28 cellular contexts compared by ENCODE assay signal in genomic region chr2:222825031-222825430, GRCh38.
"Had no signal": no experiment of that assay in that cellular context is flagged by ENCODE, and none has a peak within 500 bp of the region (broad histone marks: within the 10 kb centered on the region; RNA-seq: fewer than 3 reads in every experiment).

No MANE protein-coding gene starts in this region.

- H3K9me3 ChIP-seq: adrenal gland, body of pancreas, esophagus muscularis mucosa, gastroesophageal sphincter had no signal

- H3K27ac ChIP-seq: adrenal gland, body of pancreas, esophagus muscularis mucosa, foreskin keratinocyte, gastroesophageal sphincter had no signal

- DNase-seq: activated CD4-positive, alpha-beta memory T cell treated with anti-CD3 and anti-CD28 coated beads for 36 hours; activated CD4-positive, alpha-beta T cell treated with anti-CD3 and anti-CD28 coated beads for 36 hours; activated CD4-positive, alpha-beta T cell treated with anti-CD3 and anti-CD28 coated beads, Interleukin-2, amount 10 ng/mL, durations not matched to agents 24 days and 14 days; activated CD4-positive, CD25-positive, alpha-beta regulatory T cell; activated CD4-positive, CD25-positive, alpha-beta regulatory T cell treated with anti-CD3 and anti-CD28 coated beads, Interleukin-2, amount 50 U/mL, for 72 hours; activated CD8-positive, alpha-beta memory T cell treated with anti-CD3 and anti-CD28 coated beads, Interleukin-2, amount 10 ng/mL, durations not matched to agents 7 days and 5 days; activated CD8-positive, alpha-beta memory T cell treated with anti-CD3 and anti-CD28 coated beads, Interleukin-2, amount 50 U/mL, for 4 hours; activated CD8-positive, alpha-beta T cell treated with anti-CD3 and anti-CD28 coated beads, Interleukin-2, amount 10 ng/mL, durations not matched to agents 7 days and 5 days; activated effector memory CD4-positive, alpha-beta T cell treated with anti-CD3 and anti-CD28 coated beads, Interleukin-2, amount 50 U/mL, for 16 hours; activated naive CD4-positive, alpha-beta T cell treated with anti-CD3 and anti-CD28 coated beads for 36 hours; activated naive CD8-positive, alpha-beta T cell treated with anti-CD3 and anti-CD28 coated beads for 36 hours; activated naive CD8-positive, alpha-beta T cell treated with anti-CD3 and anti-CD28 coated beads, Interleukin-2, amount 50 U/mL, for 24 hours; activated T-cell treated with anti-CD3 and anti-CD28 coated beads, Interleukin-2, amount 50 U/mL, for 1 hour; activated T-cell treated with anti-CD3 and anti-CD28 coated beads, Interleukin-2, amount 50 U/mL, for 48 hours; adrenal gland; amygdala; aorta; body of pancreas; caudate nucleus; cortex of kidney; dermis blood vessel endothelial cell; effector CD4-positive, alpha-beta T cell; effector memory CD8-positive, alpha-beta T cell; erythroblast; T-helper 2 cell had no signal

- H3K27me3 ChIP-seq: adrenal gland, body of pancreas, esophagus muscularis mucosa, foreskin keratinocyte, gastroesophageal sphincter had no signal

- H3K4me1 ChIP-seq: adrenal gland, body of pancreas had no signal

- ATAC-seq: activated CD4-positive, alpha-beta T cell treated with anti-CD3 and anti-CD28 coated beads for 36 hours; activated CD8-positive, alpha-beta memory T cell treated with anti-CD3 and anti-CD28 coated beads, Interleukin-2, amount 10 ng/mL, durations not matched to agents 7 days and 5 days; activated CD8-positive, alpha-beta T cell treated with anti-CD3 and anti-CD28 coated beads, Interleukin-2, amount 10 ng/mL, durations not matched to agents 7 days and 5 days; activated naive CD8-positive, alpha-beta T cell treated with anti-CD3 and anti-CD28 coated beads, Interleukin-2, amount 50 U/mL, for 24 hours; body of pancreas; effector memory CD8-positive, alpha-beta T cell; foreskin keratinocyte; gastroesophageal sphincter had no signal

- H3K4me3 ChIP-seq: adrenal gland, body of pancreas, esophagus muscularis mucosa, gastroesophageal sphincter had no signal

- H3K36me3 ChIP-seq: adrenal gland, esophagus muscularis mucosa, gastroesophageal sphincter had no signal
